ENCODE assay signal across 20 cellular contexts in genomic region chr18:23269931-23270330, GRCh38.
"Had no signal": no experiment of that assay in that cellular context is flagged by ENCODE, and none has a peak within 500 bp of the region (broad histone marks: within the 10 kb centered on the region; RNA-seq: fewer than 3 reads in every experiment).

No MANE protein-coding gene starts in this region.

- H3K4me3 Mint-ChIP-seq: dendritic cell treated with granulocyte-macrophage colony-stimulating factor and Interleukin-4, amounts not matched to agents 40 ng/mL and 50 ng/mL, for 4 days; effector memory CD8-positive, alpha-beta T cell had no signal

- H3K27ac ChIP-seq: esophagus squamous epithelium, neutrophil, psoas muscle, spleen, tibial artery, upper lobe of left lung, uterus had no signal

- FAIRE-seq: colon had no signal

- H3K9me3 ChIP-seq: psoas muscle, tibial artery, uterus had no signal

- ATAC-seq: effector memory CD8-positive, alpha-beta T cell; left colon; left ventricle myocardium superior; psoas muscle; sciatic nerve had no signal

- H3K27me3 ChIP-seq: esophagus squamous epithelium, neutrophil, spleen, tibial artery, upper lobe of left lung, uterus had no signal

- H3K27ac Mint-ChIP-seq: dendritic cell treated with granulocyte-macrophage colony-stimulating factor and Interleukin-4, amounts not matched to agents 40 ng/mL and 50 ng/mL, for 4 days had no signal

- H3K27me3 Mint-ChIP-seq: dendritic cell treated with granulocyte-macrophage colony-stimulating factor and Interleukin-4, amounts not matched to agents 40 ng/mL and 50 ng/mL, for 4 days; effector memory CD8-positive, alpha-beta T cell had no signal

- H3K36me3 ChIP-seq: neutrophil, tibial artery, upper lobe of left lung, uterus had no signal

- H3K4me3 ChIP-seq: esophagus squamous epithelium, psoas muscle, spleen, tibial artery, upper lobe of left lung, uterus had no signal

- DNase-seq: effector memory CD8-positive, alpha-beta T cell; esophagus squamous epithelium; foreskin fibroblast; left colon; left ventricle myocardium superior; mesendoderm; naive B cell; psoas muscle; spleen; stimulated activated CD4-positive, alpha-beta T cell treated with anti-CD3 and anti-CD28 coated beads, Interleukin-15, amount 100 ng/mL, for 24 hours; stimulated activated CD4-positive, alpha-beta T cell treated with anti-CD3 and anti-CD28 coated beads, Interleukin-1b, Interleukin-23, amount 100 ng/mL, for 48 hours; stimulated activated CD4-positive, alpha-beta T cell treated with anti-CD3 and anti-CD28 coated beads, Interleukin-4, amount 100 ng/mL, for 24 hours; stimulated activated naive CD4-positive, alpha-beta T cell; tibial artery; upper lobe of left lung; uterus had no signal

- H3K4me1 ChIP-seq: esophagus squamous epithelium, psoas muscle, upper lobe of left lung, uterus had no signal
